Comparison of ENCODE assay signal across 8 cellular contexts in the genomic region with DNA sequence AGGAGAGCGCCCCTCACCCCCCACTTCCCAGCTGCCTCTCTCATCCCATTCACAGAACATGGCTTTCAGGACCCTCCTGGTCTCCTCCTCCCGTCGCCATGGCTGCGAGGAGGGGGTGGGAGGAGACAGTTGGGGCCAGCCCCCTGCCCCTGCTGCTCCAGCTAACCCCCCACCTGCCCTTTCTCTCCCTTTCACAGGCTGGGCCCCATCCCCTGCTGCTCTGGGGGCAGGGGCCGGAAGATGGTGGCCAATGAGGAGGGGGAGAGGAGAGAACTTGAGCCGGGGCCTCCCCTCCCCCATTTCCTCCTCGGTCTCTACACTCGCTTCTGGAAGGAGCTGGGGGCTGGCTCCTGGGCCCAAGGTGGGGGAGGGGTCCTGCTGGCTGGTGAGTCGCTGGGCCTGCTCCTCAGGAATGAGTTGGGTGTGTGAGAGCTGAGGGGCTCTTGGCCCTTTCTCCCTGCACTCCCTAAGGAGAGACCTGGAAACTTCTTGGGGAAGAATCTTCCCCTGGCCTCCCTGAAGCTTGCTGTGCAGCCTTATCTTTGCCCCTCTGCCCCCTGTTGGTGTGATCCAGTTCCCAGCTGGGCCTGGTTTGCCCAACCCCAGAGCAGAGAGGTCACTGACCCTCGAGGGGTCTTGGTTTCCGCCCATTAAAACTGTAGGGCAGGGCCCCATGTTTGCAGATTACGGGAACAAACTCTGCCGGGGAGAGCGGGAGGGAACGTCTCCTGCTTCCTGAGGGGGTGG. TPM values are rescaled to one million over a fixed set of nuclear protein-coding genes. Genes with fewer than 3 reads are reported as not detected.
DNase-seq lines count a peak whose midpoint lies in the region; ATAC-seq and TF ChIP-seq lines count a peak whose summit lies in the region.

No MANE protein-coding gene starts in this region.

- ATAC-seq in heart right ventricle (no peak), Right ventricle myocardium inferior (no peak), GM18873 (IDR thresholded peaks at IDR 0.05; ENCODE audit: low FRiP score, unreplicated experiment) (no peak)
- peak; percentile 28 to 34 for ATAC-seq in activated naive CD4-positive, alpha-beta T cell treated with anti-CD3 and anti-CD28 coated beads, Interleukin-2, amount 50 U/mL, for 72 hours

- H3K36me3 Mint-ChIP-seq in activated naive CD4-positive, alpha-beta T cell treated with anti-CD3 and anti-CD28 coated beads, Interleukin-2, amount 50 U/mL, for 72 hours, result peaks cover 0 to 6% of the 10 kb centered on the region in 2 donors
- H3K36me3 Mint-ChIP-seq in immature natural killer cell, result no peaks in the 10 kb centered on the region

- WGBS in heart right ventricle, 2 donors, result 17 to 21% methylated on average over 15 of the region's 15 CpGs
- 6% methylated on average over 15 of the region's 15 CpGs for WGBS in thymus

- H3K4me3 ChIP-seq in heart right ventricle (peak overlapping the region in 9 of 10 donors; percentile 82 to 97 (median 92)), thymus (ENCODE audit: low read length) (peak overlapping the region; percentile 82)

- peak overlapping the region in 2 of 10 donors; percentile 32 to 43 for H3K27ac ChIP-seq in heart right ventricle
- H3K27ac ChIP-seq in thymus (ENCODE audit: low read depth), result peak overlapping the region; percentile 75

- no peaks in the 10 kb centered on the region for H3K36me3 ChIP-seq in heart right ventricle
- H3K36me3 ChIP-seq in thymus (ENCODE audit: control insufficient read depth, insufficient read depth), result no peaks in the 10 kb centered on the region

- H3K27me3 Mint-ChIP-seq in immature natural killer cell (ENCODE audit: low read depth in 3 of 3), result peaks cover 6 to 24% (median 6%) of the 10 kb centered on the region in 3 donors

- no peak for TF ChIP-seq CTCF in heart right ventricle (IDR thresholded peaks at IDR 0.05)

- no peaks in the 10 kb centered on the region for H3K9me3 Mint-ChIP-seq in activated naive CD4-positive, alpha-beta T cell treated with anti-CD3 and anti-CD28 coated beads, Interleukin-2, amount 50 U/mL, for 72 hours
- H3K9me3 Mint-ChIP-seq in immature natural killer cell, result no peaks in the 10 kb centered on the region

- H3K4me1 ChIP-seq in heart right ventricle (peaks cover 8 to 46% (median 33%) of the 10 kb centered on the region in 9 donors), thymus (ENCODE audit: control insufficient read depth, insufficient read depth, low read length) (peaks cover 17% of the 10 kb centered on the region)

- DNase-seq in heart right ventricle (no peak), Right ventricle myocardium inferior (ENCODE audit: missing footprints) (no peak), immature natural killer cell (no peak), NCI-H2081 treated with DMSO at 0.1 percent for 48 hours (lab: John Stamatoyannopoulos, UW) (no peak)
- DNase-seq in activated naive CD4-positive, alpha-beta T cell treated with anti-CD3 and anti-CD28 coated beads, Interleukin-2, amount 50 U/mL, for 72 hours (ENCODE audit: low spot score in 2 of 2), result no peak
- DNase-seq in effector CD4-positive, alpha-beta T cell, result no peak

- intact Hi-C loops in heart right ventricle (cut with DNase I), result loop anchor here (2.0 to 10.0 kb wide), 11 partner anchors 69 to 875 kb away; partner anchors contain the start of gene UBE2L6 (in 3 of the 10)
- intact Hi-C loops in Right ventricle myocardium inferior (cut with DNase I), result loop anchor here (2.0 to 5.0 kb wide), 2 partner anchors 183 to 292 kb away; no protein-coding TSS in a partner anchor

- H3K4me1 Mint-ChIP-seq in immature natural killer cell, result peaks cover 17 to 18% of the 10 kb centered on the region in 2 donors

- H3K27me3 ChIP-seq in heart right ventricle (peaks cover 0 to 33% (median 0%) of the 10 kb centered on the region in 7 donors), thymus (ENCODE audit: control insufficient read depth, insufficient read depth) (no peaks in the 10 kb centered on the region)

- H3K9me3 ChIP-seq in heart right ventricle (no peaks in the 10 kb centered on the region), thymus (ENCODE audit: control insufficient read depth) (no peaks in the 10 kb centered on the region)

- peak overlapping the region; percentile 52 to 72 for H3K27ac Mint-ChIP-seq in activated naive CD4-positive, alpha-beta T cell treated with anti-CD3 and anti-CD28 coated beads, Interleukin-2, amount 50 U/mL, for 72 hours
- H3K27ac Mint-ChIP-seq in immature natural killer cell, result no peak overlapping the region

- H3K4me3 Mint-ChIP-seq in immature natural killer cell, result peak overlapping the region; percentile 74 to 89 (median 85)

RNA-seq across cellular contexts. Expression of gene YPEL4, which starts 10.2 kb away (rescaled TPM):
- 1 to 10 TPM in 2 of 10 donors, under 1 TPM in 7, not detected in 1; 0.17 to 1.1 (median 0.55) TPM for total RNA-seq in heart right ventricle
- 1 to 10 TPM in 1 of 2 donors, under 1 TPM in 1; 0.43 to 3.4 TPM for polyA plus RNA-seq in heart right ventricle
- total RNA-seq in Right ventricle myocardium inferior, result 0.51 TPM
- total RNA-seq in activated naive CD4-positive, alpha-beta T cell treated with anti-CD3 and anti-CD28 coated beads, Interleukin-2, amount 50 U/mL, for 72 hours, result 1 to 10 TPM in 1 of 2 donors, not detected in 1; 1.4 TPM
- under 1 TPM in 1 of 3 donors, not detected in 2; 0.09 TPM for polyA plus RNA-seq in immature natural killer cell
- 5.9 TPM for polyA plus RNA-seq in thymus

RNA-seq across cellular contexts. Expression of gene CLP1, which starts 18.1 kb away (rescaled TPM):
- total RNA-seq in heart right ventricle (1 to 10 TPM; 4.0 to 9.0 (median 7.1) TPM), Right ventricle myocardium inferior (6.2 TPM)
- polyA plus RNA-seq in heart right ventricle (1 to 10 TPM; 2.9 to 9.0 TPM), immature natural killer cell (10 to 100 TPM; 18.4 to 36.7 (median 20.9) TPM), thymus (13.6 TPM)
- 10 to 100 TPM; 15.5 to 23.5 TPM for total RNA-seq in activated naive CD4-positive, alpha-beta T cell treated with anti-CD3 and anti-CD28 coated beads, Interleukin-2, amount 50 U/mL, for 72 hours

RNA-seq across cellular contexts. Expression of gene ZDHHC5, which starts 28.4 kb away (rescaled TPM):
- total RNA-seq in heart right ventricle (10 to 100 TPM; 32.6 to 56.5 (median 41.6) TPM), Right ventricle myocardium inferior (44.9 TPM)
- polyA plus RNA-seq in heart right ventricle (10 to 100 TPM; 22.3 to 31.6 TPM), immature natural killer cell (10 to 100 TPM; 19.0 to 46.8 (median 24.3) TPM), thymus (21.0 TPM)
- total RNA-seq in activated naive CD4-positive, alpha-beta T cell treated with anti-CD3 and anti-CD28 coated beads, Interleukin-2, amount 50 U/mL, for 72 hours, result 10 to 100 TPM; 49.5 to 59.6 TPM

RNA-seq across cellular contexts. Expression of gene SERPING1, which starts 42.0 kb away (rescaled TPM):
- 100 to 1,000 TPM in 4 of 10 donors, 10 to 100 TPM in 6; 39.8 to 197 (median 71.6) TPM for total RNA-seq in heart right ventricle
- polyA plus RNA-seq in heart right ventricle, result 100 to 1,000 TPM; 167 to 184 TPM
- total RNA-seq in Right ventricle myocardium inferior, result 157 TPM
- total RNA-seq in activated naive CD4-positive, alpha-beta T cell treated with anti-CD3 and anti-CD28 coated beads, Interleukin-2, amount 50 U/mL, for 72 hours, result 1 to 10 TPM in 1 of 2 donors, not detected in 1; 1.6 TPM
- under 1 TPM in 1 of 3 donors, not detected in 2; 0.71 TPM for polyA plus RNA-seq in immature natural killer cell
- 164 TPM for polyA plus RNA-seq in thymus

Comparison
In these comparisons a context has a peak if more than half of its experiments do, and no peak if none do; other contexts are left out.
1. ATAC-seq: peak in activated naive CD4-positive, alpha-beta T cell treated with anti-CD3 and anti-CD28 coated beads, Interleukin-2, amount 50 U/mL, for 72 hours (2 of 2); none in heart right ventricle (0 of 8), Right ventricle myocardium inferior (single experiment) and GM18873 (single experiment).
2. H3K27ac Mint-ChIP-seq: peak in activated naive CD4-positive, alpha-beta T cell treated with anti-CD3 and anti-CD28 coated beads, Interleukin-2, amount 50 U/mL, for 72 hours (2 of 2); none in immature natural killer cell (0 of 6).